In genomic region chr6:170087946-170088348, GRCh38 we compare ENCODE assay signal across 8 cellular contexts.
DNase-seq lines count a peak whose midpoint lies in the region; ATAC-seq lines count a peak whose summit lies in the region.

No MANE protein-coding gene starts in this region.

- H3K4me1 Mint-ChIP-seq in T-helper 2 cell treated with Interferon-gamma antibody and Interleukin-4, amounts not matched to agents 5 μg/mL and 100 μg/mL, for 36 hours (ENCODE audit: low read depth): peaks cover 33% of the 10 kb centered on the region
- peaks cover 22% of the 10 kb centered on the region for H3K4me1 Mint-ChIP-seq in dendritic cell treated with granulocyte-macrophage colony-stimulating factor and Interleukin-4, amounts not matched to agents 40 ng/mL and 50 ng/mL, for 4 days (ENCODE audit: low read depth)

- ATAC-seq in GM18498 (IDR thresholded peaks at IDR 0.05; ENCODE audit: unreplicated experiment) (peak; percentile 69), HG02884 (IDR thresholded peaks at IDR 0.05; ENCODE audit: unreplicated experiment) (peak; percentile 41)

- no peaks in the 10 kb centered on the region for H3K9me3 Mint-ChIP-seq in T-helper 2 cell treated with Interferon-gamma antibody and Interleukin-4, amounts not matched to agents 5 μg/mL and 100 μg/mL, for 36 hours
- H3K9me3 Mint-ChIP-seq in dendritic cell treated with granulocyte-macrophage colony-stimulating factor and Interleukin-4, amounts not matched to agents 40 ng/mL and 50 ng/mL, for 4 days: no peaks in the 10 kb centered on the region

- H3K27me3 Mint-ChIP-seq in T-helper 2 cell treated with Interferon-gamma antibody and Interleukin-4, amounts not matched to agents 5 μg/mL and 100 μg/mL, for 36 hours (ENCODE audit: low read depth): peaks cover 2% of the 10 kb centered on the region
- H3K27me3 Mint-ChIP-seq in dendritic cell treated with granulocyte-macrophage colony-stimulating factor and Interleukin-4, amounts not matched to agents 40 ng/mL and 50 ng/mL, for 4 days: peaks cover 38% of the 10 kb centered on the region

- peak overlapping the region; percentile 100 for H3K27ac Mint-ChIP-seq in T-helper 2 cell treated with Interferon-gamma antibody and Interleukin-4, amounts not matched to agents 5 μg/mL and 100 μg/mL, for 36 hours
- H3K27ac Mint-ChIP-seq in dendritic cell treated with granulocyte-macrophage colony-stimulating factor and Interleukin-4, amounts not matched to agents 40 ng/mL and 50 ng/mL, for 4 days: peak overlapping the region; percentile 75

- DNase-seq in T-helper 2 cell treated with Interferon-gamma antibody and Interleukin-4, amounts not matched to agents 5 μg/mL and 100 μg/mL, for 36 hours (ENCODE audit: low spot score): peak; percentile 58
- peak; percentile 9 to 19 for DNase-seq in stimulated activated CD4-positive, alpha-beta T cell treated with anti-CD3 and anti-CD28 coated beads, Interleukin-1b, Interleukin-23, amount 100 ng/mL, for 4 hours (ENCODE audit: low read depth in 2 of 2)
- DNase-seq in NCI-H2171 treated with DMSO at 0.1 percent for 48 hours (lab: John Stamatoyannopoulos, UW) (no peak), NCI-H748 (lab: John Stamatoyannopoulos, UW; ENCODE audit: unreplicated experiment) (no peak), NCI-H510A treated with DMSO at 0.1 percent for 48 hours (lab: John Stamatoyannopoulos, UW) (no peak)

- H3K36me3 Mint-ChIP-seq in T-helper 2 cell treated with Interferon-gamma antibody and Interleukin-4, amounts not matched to agents 5 μg/mL and 100 μg/mL, for 36 hours (ENCODE audit: low read depth): peaks cover 5% of the 10 kb centered on the region
- H3K36me3 Mint-ChIP-seq in dendritic cell treated with granulocyte-macrophage colony-stimulating factor and Interleukin-4, amounts not matched to agents 40 ng/mL and 50 ng/mL, for 4 days (ENCODE audit: low read depth): no peaks in the 10 kb centered on the region

- intact Hi-C loops in dendritic cell treated with granulocyte-macrophage colony-stimulating factor and Interleukin-4, amounts not matched to agents 40 ng/mL and 50 ng/mL, for 4 days (cut with micrococcal nuclease): no loop called here

- peak overlapping the region; percentile 94 for H3K4me3 Mint-ChIP-seq in T-helper 2 cell treated with Interferon-gamma antibody and Interleukin-4, amounts not matched to agents 5 μg/mL and 100 μg/mL, for 36 hours
- H3K4me3 Mint-ChIP-seq in dendritic cell treated with granulocyte-macrophage colony-stimulating factor and Interleukin-4, amounts not matched to agents 40 ng/mL and 50 ng/mL, for 4 days: peak overlapping the region; percentile 66

Comparison
In these comparisons a context has a peak if more than half of its experiments do, and no peak if none do; other contexts are left out.
1. DNase-seq: peak in T-helper 2 cell treated with Interferon-gamma antibody and Interleukin-4, amounts not matched to agents 5 μg/mL and 100 μg/mL, for 36 hours (single experiment) and stimulated activated CD4-positive, alpha-beta T cell treated with anti-CD3 and anti-CD28 coated beads, Interleukin-1b, Interleukin-23, amount 100 ng/mL, for 4 hours (2 of 2); none in NCI-H2171 treated with DMSO at 0.1 percent for 48 hours (single experiment), NCI-H748 (single experiment) and NCI-H510A treated with DMSO at 0.1 percent for 48 hours (single experiment).